ENCODE assay signal across 26 cellular contexts in the genomic region with DNA sequence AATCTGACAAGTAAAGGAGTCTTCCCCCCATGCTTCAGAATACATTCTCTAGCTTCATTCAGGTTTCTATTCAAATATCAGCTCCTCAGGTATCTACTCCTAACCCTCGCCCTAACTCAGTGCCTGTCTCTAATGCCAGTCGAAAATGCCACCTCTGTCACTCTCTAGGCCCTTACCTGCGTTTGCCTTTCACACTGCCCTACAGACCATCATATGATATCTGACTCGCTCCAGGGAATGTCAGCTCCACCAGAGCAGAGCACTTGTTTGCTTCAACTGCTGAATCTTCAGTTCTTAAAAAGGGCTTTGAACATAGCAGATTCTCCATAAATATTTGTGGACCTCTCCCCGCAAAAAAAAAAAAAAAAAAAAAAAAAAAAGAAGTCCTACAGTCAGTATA.
"Had no signal": no experiment of that assay in that cellular context is flagged by ENCODE, and none has a peak within 500 bp of the region (broad histone marks: within the 10 kb centered on the region; RNA-seq: fewer than 3 reads in every experiment).

No MANE protein-coding gene starts in this region.

- DNase-seq: central memory CD4-positive, alpha-beta T cell; dorsolateral prefrontal cortex; effector CD4-positive, alpha-beta T cell; endodermal cell; foreskin keratinocyte; heart right ventricle; hippocampal formation; islet precursor cell; kidney glomerular epithelial cell; natural killer cell; occipital lobe; ovary; posterior cingulate gyrus; retina; right lobe of liver; small intestine; stimulated activated CD4-positive, alpha-beta T cell treated with anti-CD3 and anti-CD28 coated beads, Interleukin-15, amount 100 ng/mL, for 24 hours; stimulated activated CD4-positive, alpha-beta T cell treated with anti-CD3 and anti-CD28 coated beads, Interleukin-2, amount 100 ng/mL, for 48 hours; stimulated activated naive CD4-positive, alpha-beta T cell treated with Interleukin-2 at 50 U/mL for 16 hours; stomach; substantia nigra; testis; tibial artery had no signal

- H3K27me3 ChIP-seq: dorsolateral prefrontal cortex, foreskin keratinocyte, gastroesophageal sphincter, heart right ventricle, ovary, right lobe of liver, stomach, testis, tibial artery had no signal

- H3K9me3 ChIP-seq: gastroesophageal sphincter, heart right ventricle, ovary, right lobe of liver, stomach, testis, tibial artery had no signal

- H3K4me3 ChIP-seq: dorsolateral prefrontal cortex, gastroesophageal sphincter, heart right ventricle, ovary, right lobe of liver, stomach, testis, tibial artery had no signal

- H3K36me3 ChIP-seq: gastroesophageal sphincter, heart right ventricle, ovary, right lobe of liver, stomach, tibial artery had no signal

- H3K27ac ChIP-seq: epithelial cell of prostate, foreskin keratinocyte, ovary, right lobe of liver, stomach, testis, tibial artery had no signal

- ATAC-seq: esophagus mucosa, foreskin keratinocyte, gastroesophageal sphincter, natural killer cell, right lobe of liver had no signal

- H3K4me1 ChIP-seq: right lobe of liver, testis had no signal
